Comparison of ENCODE assay signal across 21 cellular contexts in genomic region chr10:114995468-114995867, GRCh38. TPM values are rescaled to one million over a fixed set of nuclear protein-coding genes. Genes with fewer than 3 reads are reported as not detected.
DNase-seq lines count a peak whose midpoint lies in the region; ATAC-seq and TF ChIP-seq lines count a peak whose summit lies in the region.
"Had no signal": no experiment of that assay in that cellular context is flagged by ENCODE, and none has a peak within 500 bp of the region (broad histone marks: within the 10 kb centered on the region; RNA-seq: fewer than 3 reads in every experiment).

No MANE protein-coding gene starts in this region.

- H3K27me3 Mint-ChIP-seq in chondrocyte (ENCODE audit: low read depth) (no peaks in the 10 kb centered on the region), nephron progenitor cell (ENCODE audit: low read depth, poor library complexity) (no peaks in the 10 kb centered on the region)
- H3K27me3 Mint-ChIP-seq: activated CD4-positive, alpha-beta memory T cell treated with anti-CD3 and anti-CD28 coated beads for 36 hours had no signal

- ATAC-seq in GM21423 (IDR thresholded peaks at IDR 0.05; ENCODE audit: unreplicated experiment) (no peak), GM19463 (IDR thresholded peaks at IDR 0.05; ENCODE audit: unreplicated experiment) (no peak)
- ATAC-seq: body of pancreas, foreskin keratinocyte, GM23338 had no signal

- H3K4me3 Mint-ChIP-seq in chondrocyte (ENCODE audit: unreplicated experiment) (no peak overlapping the region), nephron progenitor cell (no peak overlapping the region)
- H3K4me3 Mint-ChIP-seq: activated CD4-positive, alpha-beta memory T cell treated with anti-CD3 and anti-CD28 coated beads for 36 hours; GM23338 had no signal

- no peak for TF ChIP-seq CTCF in AG09309 (IDR thresholded peaks at IDR 0.05; ENCODE audit: control insufficient read depth, insufficient read depth, low read depth, low read length, missing control alignments)
- TF ChIP-seq CTCF in chondrocyte (IDR thresholded peaks at IDR 0.05) = no peak
- no peak for TF ChIP-seq CTCF in nephron progenitor cell (IDR thresholded peaks at IDR 0.05)

- no peak overlapping the region for H3K4me3 ChIP-seq in AG09309 (ENCODE audit: control insufficient read depth, low read depth, low read length)
- H3K4me3 ChIP-seq: body of pancreas, GM23338, spleen, uterus had no signal

- H3K36me3 Mint-ChIP-seq in chondrocyte (ENCODE audit: low read depth) (peaks cover 4% of the 10 kb centered on the region), nephron progenitor cell (ENCODE audit: low read depth) (no peaks in the 10 kb centered on the region)

- H3K9me3 Mint-ChIP-seq in chondrocyte (ENCODE audit: low read depth) (no peaks in the 10 kb centered on the region), nephron progenitor cell (no peaks in the 10 kb centered on the region)
- H3K9me3 Mint-ChIP-seq: activated CD4-positive, alpha-beta memory T cell treated with anti-CD3 and anti-CD28 coated beads for 36 hours; GM23338 had no signal

- H3K27ac Mint-ChIP-seq in chondrocyte (ENCODE audit: unreplicated experiment) (peak overlapping the region; percentile 92), nephron progenitor cell (peak overlapping the region; percentile 46)
- H3K27ac Mint-ChIP-seq: activated CD4-positive, alpha-beta memory T cell treated with anti-CD3 and anti-CD28 coated beads for 36 hours; GM23338 had no signal

- peaks cover 34% of the 10 kb centered on the region for H3K4me1 Mint-ChIP-seq in chondrocyte (ENCODE audit: low read depth)
- no peaks in the 10 kb centered on the region for H3K4me1 Mint-ChIP-seq in nephron progenitor cell

- DNase-seq in AG09309 (ENCODE audit: low read depth) (peak; percentile 7), LHCN-M2 (ENCODE audit: low read depth) (peak; percentile 50), chondrocyte (ENCODE audit: low spot score) (no peak), nephron progenitor cell (no peak), COLO668 (lab: John Stamatoyannopoulos, UW; ENCODE audit: unreplicated experiment) (no peak), amygdala (lab: John Stamatoyannopoulos, UW) (no peak)
- DNase-seq: activated CD4-positive, alpha-beta memory T cell treated with anti-CD3 and anti-CD28 coated beads for 36 hours; activated naive CD4-positive, alpha-beta T cell treated with Interleukin-2 at 50 U/mL for 16 hours; body of pancreas; cortex of kidney; foreskin keratinocyte; Karpas-422; NCI-H1105; NCI-H524; spleen; substantia nigra; T-helper 1 cell; uterus had no signal

RNA-seq across cellular contexts. Expression of gene TRUB1, which starts 57.5 kb away (rescaled TPM):
- total RNA-seq in LHCN-M2 (2014; rRNA removed) (34.9 and 36.6 TPM in 2 replicates), chondrocyte (18.7 to 23.7 TPM (median 20.2 TPM) in 3 replicates)
- 9.9 TPM for polyA plus RNA-seq in LHCN-M2 (2012)

Comparison
In these comparisons a context has a peak if more than half of its experiments do, and no peak if none do; other contexts are left out.
1. DNase-seq: peak in AG09309 (single experiment) and LHCN-M2 (single experiment); none in chondrocyte (single experiment), nephron progenitor cell (single experiment), COLO668 (single experiment) and amygdala (0 of 56).